In the genomic region with DNA sequence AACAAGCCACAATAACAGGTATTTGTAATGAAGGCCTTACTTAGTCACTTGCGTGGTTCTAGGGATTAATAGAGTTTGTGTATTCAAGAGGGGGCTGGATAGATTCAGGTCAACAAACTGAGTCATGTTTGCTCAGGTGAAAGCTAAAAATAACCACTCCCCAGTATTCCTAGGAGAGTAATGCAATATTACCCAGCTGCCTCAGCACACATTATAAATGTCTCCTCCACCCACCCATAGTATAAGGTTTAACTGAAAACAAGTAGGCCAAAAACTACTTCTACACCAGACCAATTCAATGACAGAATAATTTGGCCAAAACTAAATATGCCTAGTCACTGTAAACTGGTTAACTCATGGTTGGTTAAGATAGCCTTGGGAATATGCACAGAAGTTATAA, we compare ENCODE assay signal across 14 cellular contexts. TPM values are rescaled to one million over a fixed set of nuclear protein-coding genes. Genes with fewer than 3 reads are reported as not detected.
DNase-seq lines count a peak whose midpoint lies in the region; ATAC-seq, FAIRE-seq and TF ChIP-seq lines count a peak whose summit lies in the region.
"Had no signal": no experiment of that assay in that cellular context is flagged by ENCODE, and none has a peak within 500 bp of the region (broad histone marks: within the 10 kb centered on the region; RNA-seq: fewer than 3 reads in every experiment).

No MANE protein-coding gene starts in this region.

- no peak for ATAC-seq in K562
- peak; percentile 74 for ATAC-seq in lung (ENCODE audit: insufficient read depth, low FRiP score)
- no peak for ATAC-seq in HG02884 (IDR thresholded peaks at IDR 0.05; ENCODE audit: unreplicated experiment)

- no peaks in the 10 kb centered on the region for H3K4me1 Mint-ChIP-seq in activated CD4-positive, alpha-beta memory T cell treated with anti-CD3 and anti-CD28 coated beads for 36 hours (ENCODE audit: low read depth)
- H3K4me1 Mint-ChIP-seq: immature natural killer cell had no signal

- no peak for FAIRE-seq in K562 (lab: Jason Lieb, UNC)
- FAIRE-seq: colon, GM12891 had no signal

- no peaks in the 10 kb centered on the region for H3K9me1 ChIP-seq in K562 (ENCODE audit: control insufficient read depth, insufficient read depth, low read length)

- CTCF ChIA-PET in A673 (lab: Charles Lee), result no interaction called here
- CTCF ChIA-PET in K562 (lab: Yijun Ruan, JAX; ENCODE audit: low intra/inter-chr PET ratio), result no interaction called here
- CTCF ChIA-PET in activated CD4-positive, alpha-beta memory T cell treated with anti-CD3 and anti-CD28 coated beads for 36 hours (lab: Charles Lee), result no interaction called here

- no peak overlapping the region for H3K27ac Mint-ChIP-seq in activated CD4-positive, alpha-beta memory T cell treated with anti-CD3 and anti-CD28 coated beads for 36 hours
- H3K27ac Mint-ChIP-seq: H9, immature natural killer cell had no signal

- H3K4me2 ChIP-seq in K562 (ENCODE audit: insufficient read depth, low read length), result no peak overlapping the region

- H3K4me3 ChIP-seq in A673 (ENCODE audit: low read depth, low read length, poor library complexity, severe bottlenecking) (no peak overlapping the region), K562 (no peak overlapping the region), lung (no peak overlapping the region), lower leg skin (ENCODE audit: low read depth, poor library complexity, severe bottlenecking) (no peak overlapping the region)
- H3K4me3 ChIP-seq: thoracic aorta had no signal

- BruUV-seq in A673 (replicated peaks; lab: Mats Ljungman, UMichigan), result no TSS peak
- BruUV-seq in K562 (replicated peaks; lab: Mats Ljungman, UMichigan), result no TSS peak

- 0% methylated on average over 1 of the region's 1 CpG for WGBS in K562 (ENCODE audit: insufficient coverage, low coverage, missing lambda C conversion rate)
- WGBS in lung, 2 donors, result 79 to 88% methylated on average over 1 of the region's 1 CpG
- WGBS in lower leg skin, 2 donors, result 59% methylated on average over 1 of the region's 1 CpG

- DNase-seq in A673 (ENCODE audit: low spot score) (no peak), NCI-H1417 treated with DMSO at 0.1 percent for 48 hours (lab: John Stamatoyannopoulos, UW) (peak; percentile 88), K562 (ENCODE audit: extremely low read depth in 1 of 4, low spot score in 3 of 4) (no peak), lung (ENCODE audit: low spot score) (no peak), lower leg skin (ENCODE audit: low spot score in 2 of 2) (no peak)
- no peak for DNase-seq in activated CD4-positive, alpha-beta memory T cell treated with anti-CD3 and anti-CD28 coated beads for 36 hours
- no peak for DNase-seq in effector CD8-positive, alpha-beta T cell (lab: John Stamatoyannopoulos, UW)
- DNase-seq: BE2C, H9, immature natural killer cell had no signal

- no peak for TF ChIP-seq POLR2A in K562 (conservative IDR thresholded peaks at IDR 0.05)
- no peak for TF ChIP-seq POLR2A in lower leg skin (IDR thresholded peaks at IDR 0.05)

- POLR2A ChIA-PET in A673 (lab: Charles Lee; ENCODE audit: low non-redundant PET), result no interaction called here
- POLR2A ChIA-PET in K562 (lab: Yijun Ruan, JAX), result no interaction called here
- POLR2A ChIA-PET in activated CD4-positive, alpha-beta memory T cell treated with anti-CD3 and anti-CD28 coated beads for 36 hours (lab: Charles Lee), result no interaction called here

- H3K9ac ChIP-seq in K562 (ENCODE audit: insufficient read depth in 1 of 2, low read depth in 2 of 2, low read length in 2 of 2), result no peak overlapping the region

- H3K9me3 ChIP-seq in A673 (ENCODE audit: low read depth, low read length, poor library complexity, severe bottlenecking) (no peaks in the 10 kb centered on the region), K562 (replicated peaks; ENCODE audit: control insufficient read depth, insufficient read depth, low read depth, low read length) (no peaks in the 10 kb centered on the region), lung (ENCODE audit: control insufficient read depth in 2 of 2, insufficient read depth in 1 of 2, low read length in 1 of 2) (no peaks in the 10 kb centered on the region)
- H3K9me3 ChIP-seq: BE2C, thoracic aorta had no signal

- no peak for TF ChIP-seq CTCF in A673 (conservative IDR thresholded peaks at IDR 0.05; ENCODE audit: low read depth, low read length)
- no peak for TF ChIP-seq CTCF in K562 (IDR thresholded peaks at IDR 0.05 in 2 of 3, conservative IDR thresholded peaks at IDR 0.05 in 1 of 3; ENCODE audit: insufficient read depth in 2 of 3, low read depth in 1 of 3, low read length in 3 of 3)
- no peak for TF ChIP-seq CTCF in lung (IDR thresholded peaks at IDR 0.05; ENCODE audit: control extremely low read depth, extremely low read depth)
- no peak for TF ChIP-seq CTCF in lower leg skin (IDR thresholded peaks at IDR 0.05)

- H3K4me1 ChIP-seq in A673 (ENCODE audit: insufficient read depth, low read length, poor library complexity, severe bottlenecking) (peaks cover 41% of the 10 kb centered on the region), K562 (replicated peaks in 1 of 2; ENCODE audit: control insufficient read depth in 2 of 2, insufficient read depth in 2 of 2, low read length in 2 of 2) (no peaks in the 10 kb centered on the region), lung (ENCODE audit: control insufficient read depth in 2 of 2, insufficient read depth in 2 of 2, low read length in 2 of 2) (peaks cover 4 to 23% of the 10 kb centered on the region in 2 donors)
- H3K4me1 ChIP-seq: BE2C had no signal

- H2AFZ ChIP-seq in K562 (ENCODE audit: low read depth, low read length), result no peak overlapping the region

- intact Hi-C loops in A673 (cut with micrococcal nuclease; ENCODE audit: unreplicated experiment), result no loop called here
- intact Hi-C loops in K562 (cut with micrococcal nuclease), result no loop called here
- intact Hi-C loops in activated CD4-positive, alpha-beta memory T cell treated with anti-CD3 and anti-CD28 coated beads for 36 hours (cut with micrococcal nuclease), result no loop called here
- intact Hi-C loops in lower leg skin (cut with DNase I; ENCODE audit: low total_unique reads), result no loop called here

- no peak overlapping the region for H3K4me3 Mint-ChIP-seq in activated CD4-positive, alpha-beta memory T cell treated with anti-CD3 and anti-CD28 coated beads for 36 hours
- H3K4me3 Mint-ChIP-seq: H9, immature natural killer cell had no signal

- no peaks in the 10 kb centered on the region for H4K20me1 ChIP-seq in K562 (replicated peaks; ENCODE audit: control insufficient read depth, insufficient read depth, low read length)

- H3K36me3 Mint-ChIP-seq in activated CD4-positive, alpha-beta memory T cell treated with anti-CD3 and anti-CD28 coated beads for 36 hours, result no peaks in the 10 kb centered on the region
- H3K36me3 Mint-ChIP-seq: immature natural killer cell had no signal

- in situ Hi-C loops in K562 (cut with MboI), result no loop called here

- no peaks in the 10 kb centered on the region for H3K9me3 Mint-ChIP-seq in activated CD4-positive, alpha-beta memory T cell treated with anti-CD3 and anti-CD28 coated beads for 36 hours
- H3K9me3 Mint-ChIP-seq: H9 had no signal

- peak overlapping the region; percentile 32 for H3K27ac ChIP-seq in A673 (ENCODE audit: low read depth, low read length, poor library complexity, severe bottlenecking)
- H3K27ac ChIP-seq in K562 (ENCODE audit: extremely low read depth, low read depth, low read length), result no peak overlapping the region
- H3K27ac ChIP-seq in lung (ENCODE audit: low read depth in 1 of 2, low read length in 1 of 2), result peak overlapping the region in 1 of 2 donors; percentile 60

- H3K36me3 ChIP-seq in A673 (ENCODE audit: insufficient read depth, low read length, poor library complexity, severe bottlenecking) (peaks cover 3% of the 10 kb centered on the region), K562 (ENCODE audit: control insufficient read depth, insufficient read depth, low read length) (no peaks in the 10 kb centered on the region), lung (ENCODE audit: control insufficient read depth in 2 of 2, insufficient read depth in 2 of 2, low read length in 2 of 2) (no peaks in the 10 kb centered on the region)
- H3K36me3 ChIP-seq: BE2C, thoracic aorta had no signal

- H3K27me3 ChIP-seq in A673 (replicated peaks; ENCODE audit: insufficient read depth, low read depth, low read length, poor library complexity), result no peaks in the 10 kb centered on the region
- H3K27me3 ChIP-seq in K562 (ENCODE audit: control insufficient read depth in 2 of 2, insufficient read depth in 2 of 2, low read length in 2 of 2), result no peaks in the 10 kb centered on the region
- no peaks in the 10 kb centered on the region for H3K27me3 ChIP-seq in lung (ENCODE audit: control insufficient read depth, insufficient read depth)
- H3K27me3 ChIP-seq: BE2C had no signal

- TF ChIP-seq RAD21 in K562 (CRISPR knock-in tag; conservative IDR thresholded peaks at IDR 0.05 in 1 of 2, IDR thresholded peaks at IDR 0.05 in 1 of 2), result no peak

- no peaks in the 10 kb centered on the region for H3K27me3 Mint-ChIP-seq in activated CD4-positive, alpha-beta memory T cell treated with anti-CD3 and anti-CD28 coated beads for 36 hours

- H3K79me2 ChIP-seq in K562 (ENCODE audit: control insufficient read depth, insufficient read depth, low read length), result no peaks in the 10 kb centered on the region

- no peak for TF ChIP-seq EP300 in K562 (IDR thresholded peaks at IDR 0.05; ENCODE audit: low read length)

TF ChIP-seq in K562, 482 proteins besides CTCF, POLR2A, EP300 and RAD21 (continues in another document):
- 0 out of 2 replicates have a peak, but pooled peaks have one; percentile 22 for TF ChIP-seq MAFG (tag; conservative IDR thresholded peaks at IDR 0.05)

RNA-seq across cellular contexts. Expression of a gene that starts 34.4 kb away (rescaled TPM):
- total RNA-seq in A673 (2021) (144 and 149 TPM in 2 replicates), K562 (2014; rRNA removed) (not detected in 2 replicates), K562 (2014; rRNA removed; fragmentation: Illumina TruSeq; extraction: Trizol) (not detected in 2 replicates), K562 (2015; rRNA removed; fragmentation: Illumina TruSeq; extraction: Trizol) (not detected in 2 replicates), K562 (2021) (0.47 and 0.56 TPM in 2 replicates), lung (100 to 1,000 TPM; 111 to 128 TPM), lower leg skin (10 to 100 TPM; 37.8 to 56.3 (median 48.7) TPM)
- not detected in 2 replicates for total RNA-seq in K562 (2011; cell fraction: chromatin; rRNA removed; ENCODE audit: low replicate concordance)
- not detected in 2 replicates for total RNA-seq in K562 (2011; cell fraction: nucleolus; rRNA removed)
- not detected in 2 replicates for total RNA-seq in K562 (2011; cell fraction: nucleoplasm; rRNA removed)
- polyA plus RNA-seq in K562 (2011; rRNA removed) (not detected in 2 replicates), K562 (2014; fragmentation: Illumina TruSeq; extraction: Trizol) (not detected in 2 replicates), K562 (2014; fragmentation: Nextera tagmentation; extraction: Ambion mirVana) (not detected), K562 (2014; rRNA removed) (not detected in 2 replicates), lung (10 to 100 TPM; 27.3 to 32.9 TPM)
- not detected in 2 replicates for polyA plus RNA-seq in K562 (2011; cell fraction: cytosol; rRNA removed)
- not detected in 2 replicates for polyA plus RNA-seq in K562 (2011; cell fraction: nucleus; rRNA removed)
- not detected in 2 replicates for polyA plus RNA-seq in K562 (2012)
- polyA minus RNA-seq in K562 (2011; rRNA and poly(A)+ RNA removed), result not detected in 2 replicates
- 2.0 TPM in 1 of 2 replicates, not detected in the other for polyA minus RNA-seq in K562 (2011; cell fraction: cytosol; rRNA and poly(A)+ RNA removed)
- not detected in 2 replicates for polyA minus RNA-seq in K562 (2011; cell fraction: nucleus; rRNA and poly(A)+ RNA removed)
- not detected for total RNA-seq in activated CD4-positive, alpha-beta memory T cell treated with anti-CD3 and anti-CD28 coated beads for 36 hours
- polyA plus RNA-seq: immature natural killer cell had no signal

Comparison
In these comparisons a context has a peak if more than half of its experiments do, and no peak if none do; other contexts are left out.
1. RNA of a gene that starts 34.4 kb away (total RNA-seq): 144 to 149 TPM in A673, 111 to 128 TPM in lung and 37.8 to 56.3 TPM in lower leg skin; 0.47 to 0.56 TPM in K562 and not detected in activated CD4-positive, alpha-beta memory T cell treated with anti-CD3 and anti-CD28 coated beads for 36 hours; every median in the first group is over 10 times any median in the second.